In the genomic region with DNA sequence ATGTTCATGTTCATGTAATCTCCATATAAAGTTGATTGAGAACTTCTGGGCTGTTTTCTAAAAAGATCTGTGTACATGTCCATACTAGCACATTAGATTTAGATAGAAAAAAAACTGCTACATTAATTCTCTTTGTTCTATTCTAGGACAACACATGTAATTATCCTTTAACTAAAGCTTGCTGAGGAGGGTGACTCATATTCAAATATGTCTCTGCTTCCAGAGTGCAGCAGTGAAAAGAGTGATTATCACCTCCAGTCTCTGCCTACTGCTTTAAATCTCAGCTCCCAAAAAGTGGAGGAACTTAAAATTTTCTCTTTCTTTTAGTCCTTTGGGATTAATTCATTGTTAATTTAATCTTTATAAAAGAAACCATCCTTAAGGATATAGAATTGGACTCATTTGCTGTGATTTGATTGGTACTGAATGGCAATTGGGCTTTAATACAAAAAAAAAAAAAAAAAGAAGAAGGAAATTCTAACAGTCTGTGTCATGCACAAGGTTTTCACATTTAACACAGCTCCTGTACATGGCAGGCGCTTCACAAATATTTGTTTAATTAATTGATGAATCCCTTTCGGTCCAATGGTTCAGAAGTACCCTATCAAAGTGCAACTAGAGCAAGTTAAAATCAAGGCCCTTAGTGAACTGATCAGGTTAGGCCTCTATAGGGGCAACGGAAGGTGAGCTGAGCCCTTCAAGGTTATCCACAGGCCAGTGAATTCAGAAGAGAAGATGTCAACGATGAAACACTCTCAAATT, we compare ENCODE assay signal across 16 cellular contexts.
DNase-seq lines count a peak whose midpoint lies in the region; ATAC-seq lines count a peak whose summit lies in the region.
"Had no signal": no experiment of that assay in that cellular context is flagged by ENCODE, and none has a peak within 500 bp of the region (broad histone marks: within the 10 kb centered on the region; RNA-seq: fewer than 3 reads in every experiment).

No MANE protein-coding gene starts in this region.

- H3K27ac Mint-ChIP-seq in activated T-cell treated with anti-CD3 and anti-CD28 coated beads, Interleukin-2, amount 50 U/mL, for 24 hours: no peak overlapping the region
- H3K27ac Mint-ChIP-seq: immature natural killer cell; stimulated activated memory B cell treated with anti-CD40 and anti-IgM and Interleukin-4, amounts not matched to agents 10 μg/mL and 1 μg/mL and 100 μg/mL, for 72 hours had no signal

- no peaks in the 10 kb centered on the region for H3K36me3 Mint-ChIP-seq in activated T-cell treated with anti-CD3 and anti-CD28 coated beads, Interleukin-2, amount 50 U/mL, for 24 hours (ENCODE audit: low read depth)
- H3K36me3 Mint-ChIP-seq: brain; immature natural killer cell; stimulated activated memory B cell treated with anti-CD40 and anti-IgM and Interleukin-4, amounts not matched to agents 10 μg/mL and 1 μg/mL and 100 μg/mL, for 72 hours had no signal

- no peaks in the 10 kb centered on the region for H3K27me3 Mint-ChIP-seq in activated T-cell treated with anti-CD3 and anti-CD28 coated beads, Interleukin-2, amount 50 U/mL, for 24 hours
- H3K27me3 Mint-ChIP-seq: stimulated activated memory B cell treated with anti-CD40 and anti-IgM and Interleukin-4, amounts not matched to agents 10 μg/mL and 1 μg/mL and 100 μg/mL, for 72 hours had no signal

- no peak overlapping the region for H3K4me3 Mint-ChIP-seq in activated T-cell treated with anti-CD3 and anti-CD28 coated beads, Interleukin-2, amount 50 U/mL, for 24 hours
- H3K4me3 Mint-ChIP-seq: brain; immature natural killer cell; stimulated activated memory B cell treated with anti-CD40 and anti-IgM and Interleukin-4, amounts not matched to agents 10 μg/mL and 1 μg/mL and 100 μg/mL, for 72 hours had no signal

- in situ Hi-C loops in ACHN (cut with HindIII; ENCODE audit: low pct_ligation_motif_present, low pct_unique_long_range_greater_than_20kb, low sequenced_read_pairs): no loop called here

- peaks cover 2% of the 10 kb centered on the region for H3K4me1 Mint-ChIP-seq in activated T-cell treated with anti-CD3 and anti-CD28 coated beads, Interleukin-2, amount 50 U/mL, for 24 hours (ENCODE audit: low read depth)
- H3K4me1 Mint-ChIP-seq: immature natural killer cell; stimulated activated memory B cell treated with anti-CD40 and anti-IgM and Interleukin-4, amounts not matched to agents 10 μg/mL and 1 μg/mL and 100 μg/mL, for 72 hours had no signal

- ATAC-seq in GM19025 (IDR thresholded peaks at IDR 0.05; ENCODE audit: low read depth, unreplicated experiment) (peak; percentile 56), HG02970 (IDR thresholded peaks at IDR 0.05; ENCODE audit: low FRiP score, unreplicated experiment) (no peak)
- ATAC-seq: stimulated activated memory B cell treated with anti-CD40 and anti-IgM and Interleukin-4, amounts not matched to agents 10 μg/mL and 1 μg/mL and 100 μg/mL, for 72 hours had no signal

- peak; percentile 6 for DNase-seq in ACHN
- DNase-seq in NCI-H146 (lab: John Stamatoyannopoulos, UW): peak; percentile 37
- peak; percentile 59 for DNase-seq in kidney glomerular epithelial cell (lab: John Stamatoyannopoulos, UW)
- no peak for DNase-seq in cerebellum (ENCODE audit: low spot score)
- no peak for DNase-seq in activated T-cell treated with anti-CD3 and anti-CD28 coated beads, Interleukin-2, amount 50 U/mL, for 24 hours
- DNase-seq in NCI-H1105 (lab: John Stamatoyannopoulos, UW): no peak
- DNase-seq: activated naive CD4-positive, alpha-beta T cell treated with Interleukin-2 at 50 U/mL for 16 hours; DMS153; foreskin fibroblast; immature natural killer cell; retina; stimulated activated CD4-positive, alpha-beta T cell treated with anti-CD3 and anti-CD28 coated beads, Interleukin-4, amount 100 ng/mL, for 24 hours had no signal

- H3K9me3 Mint-ChIP-seq in activated T-cell treated with anti-CD3 and anti-CD28 coated beads, Interleukin-2, amount 50 U/mL, for 24 hours: peaks cover 2% of the 10 kb centered on the region
- H3K9me3 Mint-ChIP-seq: brain; stimulated activated memory B cell treated with anti-CD40 and anti-IgM and Interleukin-4, amounts not matched to agents 10 μg/mL and 1 μg/mL and 100 μg/mL, for 72 hours had no signal

Comparison
In these comparisons a context has a peak if more than half of its experiments do, and no peak if none do; other contexts are left out.
1. DNase-seq: peak in ACHN (single experiment), NCI-H146 (single experiment) and kidney glomerular epithelial cell (single experiment); none in cerebellum (single experiment), activated T-cell treated with anti-CD3 and anti-CD28 coated beads, Interleukin-2, amount 50 U/mL, for 24 hours (single experiment) and NCI-H1105 (single experiment).